ENCODE assay signal across 8 cellular contexts in the genomic region with DNA sequence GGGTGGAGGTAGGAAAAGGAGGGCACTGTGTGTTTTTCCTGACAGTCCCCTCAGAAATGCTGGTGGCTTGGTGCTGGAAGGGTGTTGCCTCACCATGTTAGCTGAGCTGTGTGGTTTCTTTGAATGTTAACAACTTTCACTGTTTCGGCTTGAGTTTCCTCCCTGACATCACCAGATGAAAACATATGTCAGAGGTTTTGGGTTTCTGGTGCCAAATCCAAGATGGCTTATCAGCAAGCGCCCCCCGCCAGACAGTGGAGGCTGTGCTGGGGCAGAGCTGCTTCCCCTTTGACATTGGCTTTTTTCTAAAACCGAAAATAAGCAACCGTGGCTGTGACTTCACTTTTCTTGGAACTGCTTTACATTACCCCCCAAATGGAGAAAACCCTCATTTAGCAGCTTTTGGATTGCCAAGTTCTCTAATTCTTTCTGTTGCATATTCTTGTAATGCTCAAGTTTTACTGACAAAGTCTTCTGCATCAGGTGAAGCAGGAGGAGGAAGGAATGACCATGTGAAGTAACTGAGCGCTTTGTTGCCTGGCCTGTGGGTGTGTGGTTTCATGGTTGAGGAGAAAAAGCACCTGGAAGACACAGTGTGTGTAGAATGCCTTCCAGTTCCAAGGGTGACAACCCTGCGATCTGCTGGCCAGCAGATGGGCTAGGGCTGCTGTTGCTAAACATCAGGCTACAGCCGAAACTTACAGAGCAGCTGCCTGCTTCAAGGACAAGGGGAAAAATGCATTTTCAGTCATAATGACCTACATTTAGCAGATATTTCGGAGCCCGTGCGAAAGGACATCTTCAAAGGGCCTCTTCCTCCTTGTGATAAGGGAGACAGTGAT.
DNase-seq lines count a peak whose midpoint lies in the region; ATAC-seq lines count a peak whose summit lies in the region.

No MANE protein-coding gene starts in this region.

- ATAC-seq in HG03196 (IDR thresholded peaks at IDR 0.05; ENCODE audit: unreplicated experiment) = peak; percentile 49
- peak; percentile 89 to 91 for ATAC-seq in activated CD4-positive, CD25-positive, alpha-beta regulatory T cell treated with anti-CD3 and anti-CD28 coated beads, Interleukin-2, amount 50 U/mL, for 24 hours

- DNase-seq in GM19240 (ENCODE audit: insufficient read length, low spot score) (peak; percentile 67), GOT3 (lab: John Stamatoyannopoulos, UW) (no peak), SW 1271 (lab: John Stamatoyannopoulos, UW) (no peak), HuH-7 (ENCODE audit: low spot score) (no peak)
- peak; percentile 24 for DNase-seq in effector CD8-positive, alpha-beta T cell (lab: John Stamatoyannopoulos, UW)
- DNase-seq in stimulated activated CD4-positive, alpha-beta T cell treated with anti-CD3 and anti-CD28 coated beads, TNF-alpha, amount 100 ng/mL, for 48 hours (ENCODE audit: low read depth in 3 of 3) = peak; percentile 52 to 77 (median 69)

Comparison
In these comparisons a context has a peak if more than half of its experiments do, and no peak if none do; other contexts are left out.
1. DNase-seq: peak in GM19240 (single experiment), effector CD8-positive, alpha-beta T cell (single experiment) and stimulated activated CD4-positive, alpha-beta T cell treated with anti-CD3 and anti-CD28 coated beads, TNF-alpha, amount 100 ng/mL, for 48 hours (3 of 3); none in GOT3 (single experiment), SW 1271 (0 of 2) and HuH-7 (single experiment).